29 cellular contexts compared by ENCODE assay signal in genomic region chr11:87325490-87325872, GRCh38.
"Had no signal": no experiment of that assay in that cellular context is flagged by ENCODE, and none has a peak within 500 bp of the region (broad histone marks: within the 10 kb centered on the region; RNA-seq: fewer than 3 reads in every experiment).

No MANE protein-coding gene starts in this region.

- H3K27me3 Mint-ChIP-seq: activated B cell treated with CpG ODN at 0.5 μM for 24 hours; activated CD8-positive, alpha-beta T cell treated with anti-CD3 and anti-CD28 coated beads for 36 hours; activated naive CD4-positive, alpha-beta T cell treated with anti-CD3 and anti-CD28 coated beads, Interleukin-2, amount 50 U/mL, for 24 hours; activated naive CD8-positive, alpha-beta T cell treated with anti-CD3 and anti-CD28 coated beads, Interleukin-2, amount 50 U/mL, for 24 hours; activated T-helper 17 cell treated with anti-CD3 and anti-CD28 coated beads, Interleukin-2, amount 50 U/mL, for 72 hours; naive thymus-derived CD4-positive, alpha-beta T cell; stimulated activated naive CD8-positive, alpha-beta T cell treated with anti-CD3 and anti-CD28 coated beads, Interleukin-15, amount 100 ng/mL, for 72 hours had no signal

- H3K4me1 Mint-ChIP-seq: activated B cell treated with CpG ODN at 0.5 μM for 24 hours; activated naive CD4-positive, alpha-beta T cell treated with anti-CD3 and anti-CD28 coated beads, Interleukin-2, amount 50 U/mL, for 24 hours; activated naive CD8-positive, alpha-beta T cell treated with anti-CD3 and anti-CD28 coated beads, Interleukin-2, amount 50 U/mL, for 24 hours; activated T-helper 17 cell treated with anti-CD3 and anti-CD28 coated beads, Interleukin-2, amount 50 U/mL, for 72 hours; naive thymus-derived CD4-positive, alpha-beta T cell; stimulated activated effector memory CD8-positive, alpha-beta T cell treated with anti-CD3 and anti-CD28 coated beads, Interleukin-12 subunit alpha, Interleukin-12 subunit beta, amount 100 ng/mL, for 72 hours; stimulated activated naive CD8-positive, alpha-beta T cell treated with anti-CD3 and anti-CD28 coated beads, Interleukin-15, amount 100 ng/mL, for 72 hours had no signal

- ATAC-seq: activated CD8-positive, alpha-beta T cell treated with anti-CD3 and anti-CD28 coated beads for 36 hours; activated naive CD8-positive, alpha-beta T cell treated with anti-CD3 and anti-CD28 coated beads, Interleukin-2, amount 50 U/mL, for 24 hours; activated T-cell treated with anti-CD3 and anti-CD28 coated beads, Interleukin-2, amount 50 U/mL, for 4 hours; activated T-helper 17 cell treated with anti-CD3 and anti-CD28 coated beads, Interleukin-2, amount 50 U/mL, for 72 hours; gastrocnemius medialis; left cardiac atrium; left ventricle myocardium superior; naive thymus-derived CD4-positive, alpha-beta T cell; psoas muscle; stimulated activated effector memory CD8-positive, alpha-beta T cell treated with anti-CD3 and anti-CD28 coated beads, Interleukin-12 subunit alpha, Interleukin-12 subunit beta, amount 100 ng/mL, for 72 hours; stimulated activated naive CD8-positive, alpha-beta T cell treated with anti-CD3 and anti-CD28 coated beads, Interleukin-15, amount 100 ng/mL, for 72 hours; upper lobe of right lung had no signal

- H3K27ac ChIP-seq: colonic mucosa, epithelial cell of prostate, gastrocnemius medialis, hepatocyte, neural progenitor cell, parathyroid adenoma, psoas muscle, sigmoid colon, upper lobe of right lung had no signal

- H3K79me2 ChIP-seq: hepatocyte, parathyroid adenoma had no signal

- H3K9ac ChIP-seq: neural progenitor cell, parathyroid adenoma had no signal

- H3K4me1 ChIP-seq: colonic mucosa, neural progenitor cell, parathyroid adenoma, psoas muscle, sigmoid colon had no signal

- H3K4me3 ChIP-seq: colonic mucosa, gastrocnemius medialis, hepatocyte, neural progenitor cell, psoas muscle, sigmoid colon, upper lobe of right lung had no signal

- H3K4me2 ChIP-seq: hepatocyte, neural progenitor cell had no signal

- H3K4me3 Mint-ChIP-seq: activated B cell treated with CpG ODN at 0.5 μM for 24 hours; activated CD8-positive, alpha-beta T cell treated with anti-CD3 and anti-CD28 coated beads for 36 hours; activated naive CD4-positive, alpha-beta T cell treated with anti-CD3 and anti-CD28 coated beads, Interleukin-2, amount 50 U/mL, for 24 hours; activated naive CD8-positive, alpha-beta T cell treated with anti-CD3 and anti-CD28 coated beads, Interleukin-2, amount 50 U/mL, for 24 hours; activated T-cell treated with anti-CD3 and anti-CD28 coated beads, Interleukin-2, amount 50 U/mL, for 4 hours; activated T-helper 17 cell treated with anti-CD3 and anti-CD28 coated beads, Interleukin-2, amount 50 U/mL, for 72 hours; naive thymus-derived CD4-positive, alpha-beta T cell; neural progenitor cell; stimulated activated effector memory CD8-positive, alpha-beta T cell treated with anti-CD3 and anti-CD28 coated beads, Interleukin-12 subunit alpha, Interleukin-12 subunit beta, amount 100 ng/mL, for 72 hours; stimulated activated naive CD8-positive, alpha-beta T cell treated with anti-CD3 and anti-CD28 coated beads, Interleukin-15, amount 100 ng/mL, for 72 hours had no signal

- DNase-seq: activated B cell treated with CpG ODN at 0.5 μM for 24 hours; activated CD4-positive, alpha-beta T cell treated with anti-CD3 and anti-CD28 coated beads, Interleukin-2, amount 50 U/mL, for 1 hour; activated CD8-positive, alpha-beta T cell treated with anti-CD3 and anti-CD28 coated beads for 36 hours; activated gamma-delta T cell treated with Interleukin-2 at 50 U/mL for 16 hours; activated naive CD8-positive, alpha-beta T cell treated with anti-CD3 and anti-CD28 coated beads, Interleukin-2, amount 50 U/mL, for 24 hours; activated T-cell treated with anti-CD3 and anti-CD28 coated beads, Interleukin-2, amount 50 U/mL, for 4 hours; cerebellar nuclear complex; colonic mucosa; effector CD8-positive, alpha-beta T cell; gastrocnemius medialis; left cardiac atrium; left ventricle myocardium superior; midbrain; naive thymus-derived CD4-positive, alpha-beta T cell; occipital lobe; psoas muscle; sigmoid colon; small intestine; stimulated activated CD4-positive, alpha-beta T cell treated with anti-CD3 and anti-CD28 coated beads, Interleukin-4, amount 100 ng/mL, for 24 hours; stimulated activated naive CD8-positive, alpha-beta T cell treated with anti-CD3 and anti-CD28 coated beads, Interleukin-15, amount 100 ng/mL, for 72 hours; substantia nigra; upper lobe of right lung had no signal

- H3K27ac Mint-ChIP-seq: activated B cell treated with CpG ODN at 0.5 μM for 24 hours; activated CD8-positive, alpha-beta T cell treated with anti-CD3 and anti-CD28 coated beads for 36 hours; activated naive CD4-positive, alpha-beta T cell treated with anti-CD3 and anti-CD28 coated beads, Interleukin-2, amount 50 U/mL, for 24 hours; activated naive CD8-positive, alpha-beta T cell treated with anti-CD3 and anti-CD28 coated beads, Interleukin-2, amount 50 U/mL, for 24 hours; activated T-helper 17 cell treated with anti-CD3 and anti-CD28 coated beads, Interleukin-2, amount 50 U/mL, for 72 hours; naive thymus-derived CD4-positive, alpha-beta T cell; neural progenitor cell; stimulated activated effector memory CD8-positive, alpha-beta T cell treated with anti-CD3 and anti-CD28 coated beads, Interleukin-12 subunit alpha, Interleukin-12 subunit beta, amount 100 ng/mL, for 72 hours had no signal

- H3K27me3 ChIP-seq: colonic mucosa, gastrocnemius medialis, hepatocyte, neural progenitor cell, sigmoid colon, upper lobe of right lung had no signal

- H3K9me3 ChIP-seq: colonic mucosa, gastrocnemius medialis, psoas muscle, sigmoid colon, upper lobe of right lung had no signal

- H3K9me3 Mint-ChIP-seq: activated CD8-positive, alpha-beta T cell treated with anti-CD3 and anti-CD28 coated beads for 36 hours; activated naive CD4-positive, alpha-beta T cell treated with anti-CD3 and anti-CD28 coated beads, Interleukin-2, amount 50 U/mL, for 24 hours; activated naive CD8-positive, alpha-beta T cell treated with anti-CD3 and anti-CD28 coated beads, Interleukin-2, amount 50 U/mL, for 24 hours; activated T-cell treated with anti-CD3 and anti-CD28 coated beads, Interleukin-2, amount 50 U/mL, for 4 hours; activated T-helper 17 cell treated with anti-CD3 and anti-CD28 coated beads, Interleukin-2, amount 50 U/mL, for 72 hours; neural progenitor cell; stimulated activated effector memory CD8-positive, alpha-beta T cell treated with anti-CD3 and anti-CD28 coated beads, Interleukin-12 subunit alpha, Interleukin-12 subunit beta, amount 100 ng/mL, for 72 hours; stimulated activated naive CD8-positive, alpha-beta T cell treated with anti-CD3 and anti-CD28 coated beads, Interleukin-15, amount 100 ng/mL, for 72 hours had no signal

- H3K36me3 ChIP-seq: colonic mucosa, neural progenitor cell had no signal
